ENCODE assay signal across 6 cellular contexts in genomic region chr4:56449475-56449874, GRCh38. TPM values are rescaled to one million over a fixed set of nuclear protein-coding genes. Genes with fewer than 3 reads are reported as not detected.
"Had no signal": no experiment of that assay in that cellular context is flagged by ENCODE, and none has a peak within 500 bp of the region (broad histone marks: within the 10 kb centered on the region; RNA-seq: fewer than 3 reads in every experiment).

No MANE protein-coding gene starts in this region.

RNA-seq across cellular contexts. Expression of gene ARL9, which starts 56.1 kb away (rescaled TPM):
- total RNA-seq: PC-9, Peyer's patch, Right ventricle myocardium inferior, Right ventricle myocardium superior, SK-MEL-5 had no signal
- polyA plus RNA-seq: SK-N-SH had no signal
